In genomic region chr2:174794851-174795374, GRCh38 we compare ENCODE assay signal across 16 cellular contexts. TPM values are rescaled to one million over a fixed set of nuclear protein-coding genes. Genes with fewer than 3 reads are reported as not detected.
DNase-seq lines count a peak whose midpoint lies in the region; ATAC-seq and TF ChIP-seq lines count a peak whose summit lies in the region.
"Had no signal": no experiment of that assay in that cellular context is flagged by ENCODE, and none has a peak within 500 bp of the region (broad histone marks: within the 10 kb centered on the region; RNA-seq: fewer than 3 reads in every experiment).

No MANE protein-coding gene starts in this region.

- no peak for ATAC-seq in GM18502 (IDR thresholded peaks at IDR 0.05; ENCODE audit: poor library complexity, unreplicated experiment)
- ATAC-seq in CD4-positive, alpha-beta T cell (ENCODE audit: poor library complexity) = no peak
- ATAC-seq: esophagus mucosa, lower lobe of right lung, PC-3 had no signal

- POLR2A ChIA-PET in CD4-positive, alpha-beta T cell (lab: Charles Lee) = interaction anchor here (1.0 kb wide), 1 partner anchor 17 kb away, joined by 3 read pairs; no protein-coding TSS in a partner anchor

- H3K27ac Mint-ChIP-seq in T-helper 2 cell treated with Interferon-gamma antibody and Interleukin-4, amounts not matched to agents 5 μg/mL and 100 μg/mL, for 36 hours = no peak overlapping the region
- H3K27ac Mint-ChIP-seq in CD4-positive, alpha-beta T cell = no peak overlapping the region

- intact Hi-C loops in CD4-positive, alpha-beta T cell (cut with DNase I, micrococcal nuclease) = no loop called here

- no peaks in the 10 kb centered on the region for H3K27me3 ChIP-seq in fibroblast of lung (ENCODE audit: control insufficient read depth, insufficient read depth, low read length)
- H3K27me3 ChIP-seq in CD4-positive, alpha-beta T cell (ENCODE audit: control insufficient read depth, insufficient read depth, low read length) = no peaks in the 10 kb centered on the region
- H3K27me3 ChIP-seq: BE2C, SJSA1 had no signal

- peaks cover 23% of the 10 kb centered on the region for H3K4me1 ChIP-seq in fibroblast of lung (ENCODE audit: control insufficient read depth, extremely low read depth, insufficient read depth, low read length)
- H3K4me1 ChIP-seq: BE2C, lower lobe of right lung had no signal

- H3K79me2 ChIP-seq in fibroblast of lung (ENCODE audit: control insufficient read depth, insufficient read depth, low read length) = no peaks in the 10 kb centered on the region

- peaks cover 4% of the 10 kb centered on the region for H3K36me3 ChIP-seq in fibroblast of lung (ENCODE audit: control insufficient read depth, insufficient read depth, low read length)
- H3K36me3 ChIP-seq: thoracic aorta had no signal

- no peak for TF ChIP-seq CTCF in fibroblast of lung (conservative IDR thresholded peaks at IDR 0.05 in 1 of 2, IDR thresholded peaks at IDR 0.05 in 1 of 2; ENCODE audit: low read depth in 1 of 2, low read length in 2 of 2)
- no peak for TF ChIP-seq CTCF in CD4-positive, alpha-beta T cell (IDR thresholded peaks at IDR 0.05)

- H3K27me3 Mint-ChIP-seq in T-helper 2 cell treated with Interferon-gamma antibody and Interleukin-4, amounts not matched to agents 5 μg/mL and 100 μg/mL, for 36 hours (ENCODE audit: low read depth) = no peaks in the 10 kb centered on the region
- H3K27me3 Mint-ChIP-seq in CD4-positive, alpha-beta T cell = no peaks in the 10 kb centered on the region

- H3K4me2 ChIP-seq in fibroblast of lung (ENCODE audit: extremely low read depth, insufficient read depth, low read length) = no peak overlapping the region

- no peak overlapping the region for H2AFZ ChIP-seq in fibroblast of lung (ENCODE audit: low read length)

- H3K36me3 Mint-ChIP-seq in T-helper 2 cell treated with Interferon-gamma antibody and Interleukin-4, amounts not matched to agents 5 μg/mL and 100 μg/mL, for 36 hours (ENCODE audit: low read depth) = no peaks in the 10 kb centered on the region
- H3K36me3 Mint-ChIP-seq in CD4-positive, alpha-beta T cell (ENCODE audit: low read depth) = no peaks in the 10 kb centered on the region

- no peaks in the 10 kb centered on the region for H3K9me3 ChIP-seq in fibroblast of lung (ENCODE audit: control insufficient read depth, insufficient read depth, low read depth, low read length)
- no peaks in the 10 kb centered on the region for H3K9me3 ChIP-seq in CD4-positive, alpha-beta T cell (ENCODE audit: control insufficient read depth, low read length)
- H3K9me3 ChIP-seq: BE2C, lower lobe of right lung, thoracic aorta had no signal

- no peaks in the 10 kb centered on the region for H4K20me1 ChIP-seq in fibroblast of lung (ENCODE audit: control insufficient read depth, extremely low read depth, insufficient read depth, low read length)

- no peak overlapping the region for H3K9ac ChIP-seq in fibroblast of lung (ENCODE audit: insufficient read depth, low read length)

- DNase-seq in stimulated activated CD4-positive, alpha-beta T cell treated with anti-CD3 and anti-CD28 coated beads, Interleukin-4, amount 100 ng/mL, for 24 hours = peak; percentile 27
- no peak for DNase-seq in stimulated activated CD4-positive, alpha-beta T cell treated with anti-CD3 and anti-CD28 coated beads, Interleukin-2, amount 100 ng/mL, for 24 hours
- DNase-seq in T-helper 2 cell treated with Interferon-gamma antibody and Interleukin-4, amounts not matched to agents 5 μg/mL and 100 μg/mL, for 36 hours (ENCODE audit: low spot score) = peak; percentile 44
- DNase-seq in fibroblast of lung (ENCODE audit: low read depth in 2 of 2) = peak; percentile 40 to 77
- DNase-seq in SIG-M5 (lab: John Stamatoyannopoulos, UW) = no peak
- DNase-seq in CD4-positive, alpha-beta T cell = no peak
- DNase-seq: BE2C, lower lobe of right lung, NCI-H2171 treated with DMSO at 0.1 percent for 48 hours, PC-3 had no signal

- no peaks in the 10 kb centered on the region for H3K9me3 Mint-ChIP-seq in T-helper 2 cell treated with Interferon-gamma antibody and Interleukin-4, amounts not matched to agents 5 μg/mL and 100 μg/mL, for 36 hours
- no peaks in the 10 kb centered on the region for H3K9me3 Mint-ChIP-seq in CD4-positive, alpha-beta T cell

- peaks cover 8% of the 10 kb centered on the region for H3K4me1 Mint-ChIP-seq in T-helper 2 cell treated with Interferon-gamma antibody and Interleukin-4, amounts not matched to agents 5 μg/mL and 100 μg/mL, for 36 hours (ENCODE audit: low read depth)
- H3K4me1 Mint-ChIP-seq in CD4-positive, alpha-beta T cell (ENCODE audit: low read depth) = no peaks in the 10 kb centered on the region

- H3K4me3 ChIP-seq in fibroblast of lung (replicated peaks in 1 of 4; ENCODE audit: control extremely low read depth in 1 of 4, insufficient read depth in 1 of 4, low read depth in 3 of 4, low read length in 4 of 4) = no peak overlapping the region
- H3K4me3 ChIP-seq: lower lobe of right lung, SJSA1, thoracic aorta had no signal

- no peak overlapping the region for H3K4me3 Mint-ChIP-seq in T-helper 2 cell treated with Interferon-gamma antibody and Interleukin-4, amounts not matched to agents 5 μg/mL and 100 μg/mL, for 36 hours
- no peak overlapping the region for H3K4me3 Mint-ChIP-seq in CD4-positive, alpha-beta T cell

- H3K27ac ChIP-seq in fibroblast of lung (ENCODE audit: insufficient read depth, low read length) (peak overlapping the region; percentile 34), temporal lobe (ENCODE audit: low read depth, low read length) (peak overlapping the region; percentile 41)
- no peak overlapping the region for H3K27ac ChIP-seq in CD4-positive, alpha-beta T cell (ENCODE audit: low read depth, low read length)
- H3K27ac ChIP-seq: lower lobe of right lung, SJSA1, thoracic aorta had no signal

- CTCF ChIA-PET in CD4-positive, alpha-beta T cell (lab: Charles Lee) = interaction anchor here (0.6 kb wide), 1 partner anchor 29 kb away, joined by 3 read pairs; no protein-coding TSS in a partner anchor

RNA-seq across cellular contexts. Expression of gene CHRNA1, which starts 30.6 kb away (rescaled TPM):
- total RNA-seq in fibroblast of lung = 0.33 TPM in 1 of 2 replicates, not detected in the other
- polyA plus RNA-seq in fibroblast of lung = 0.73 and 1.1 TPM in 2 replicates
- polyA plus RNA-seq in fibroblast of lung (2012) = 0.68 and 0.94 TPM in 2 replicates
- polyA minus RNA-seq in fibroblast of lung (ENCODE audit: low replicate concordance) = 2.0 TPM in 1 of 2 replicates, not detected in the other
- not detected for total RNA-seq in temporal lobe
- under 1 TPM; 0.17 to 0.19 TPM for total RNA-seq in CD4-positive, alpha-beta T cell
- total RNA-seq: esophagus mucosa, G401, lower lobe of right lung had no signal

Comparison
In these comparisons a context has a peak if more than half of its experiments do, and no peak if none do; other contexts are left out.
1. DNase-seq: peak in stimulated activated CD4-positive, alpha-beta T cell treated with anti-CD3 and anti-CD28 coated beads, Interleukin-4, amount 100 ng/mL, for 24 hours (single experiment), T-helper 2 cell treated with Interferon-gamma antibody and Interleukin-4, amounts not matched to agents 5 μg/mL and 100 μg/mL, for 36 hours (single experiment) and fibroblast of lung (2 of 2); none in stimulated activated CD4-positive, alpha-beta T cell treated with anti-CD3 and anti-CD28 coated beads, Interleukin-2, amount 100 ng/mL, for 24 hours (0 of 2), SIG-M5 (single experiment) and CD4-positive, alpha-beta T cell (0 of 10).